ENCODE assay signal across 18 cellular contexts in the genomic region with DNA sequence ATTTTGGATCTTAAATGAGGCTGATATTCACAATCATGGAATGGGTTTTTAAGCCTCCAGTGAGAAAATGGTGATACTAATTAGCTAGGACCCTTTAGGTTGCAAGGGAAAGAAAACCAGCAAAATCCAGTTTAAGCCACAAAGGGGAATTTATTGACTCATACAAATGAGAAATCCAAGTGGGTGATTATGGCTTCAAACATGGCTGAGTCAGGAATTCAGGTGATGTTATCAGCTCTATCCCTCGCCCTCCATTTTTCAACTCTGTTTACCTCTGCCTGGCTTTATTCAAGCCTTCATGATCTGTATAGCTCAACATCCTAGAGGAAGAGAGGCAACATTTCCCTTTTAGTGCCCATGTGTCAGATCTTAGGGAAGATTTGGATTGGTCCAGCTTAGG.
DNase-seq lines count a peak whose midpoint lies in the region; ATAC-seq and TF ChIP-seq lines count a peak whose summit lies in the region.
"Had no signal": no experiment of that assay in that cellular context is flagged by ENCODE, and none has a peak within 500 bp of the region (broad histone marks: within the 10 kb centered on the region; RNA-seq: fewer than 3 reads in every experiment).

No MANE protein-coding gene starts in this region.

- no peak overlapping the region for H3K27ac ChIP-seq in right atrium auricular region
- H3K27ac ChIP-seq in CD8-positive, alpha-beta memory T cell (ENCODE audit: low read depth, low read length) = no peak overlapping the region
- H3K27ac ChIP-seq: BLaER1 had no signal

- H3K36me3 ChIP-seq in BE2C (no peaks in the 10 kb centered on the region), right atrium auricular region (no peaks in the 10 kb centered on the region)
- no peaks in the 10 kb centered on the region for H3K36me3 ChIP-seq in CD8-positive, alpha-beta memory T cell (ENCODE audit: insufficient read depth, low read length)
- H3K36me3 ChIP-seq: BLaER1 had no signal

- no peak overlapping the region for H3K27ac Mint-ChIP-seq in CD8-positive, alpha-beta memory T cell
- H3K27ac Mint-ChIP-seq: activated CD4-positive, alpha-beta T cell treated with anti-CD3 and anti-CD28 coated beads, Interleukin-2, amount 10 ng/mL, durations not matched to agents 24 days and 14 days; activated naive CD4-positive, alpha-beta T cell treated with anti-CD3 and anti-CD28 coated beads, Interleukin-2, amount 10 ng/mL, durations not matched to agents 7 days and 5 days; brain; naive thymus-derived CD8-positive, alpha-beta T cell had no signal

- H3K4me1 ChIP-seq in BE2C (no peaks in the 10 kb centered on the region), right atrium auricular region (no peaks in the 10 kb centered on the region)
- peaks cover 20% of the 10 kb centered on the region for H3K4me1 ChIP-seq in CD8-positive, alpha-beta memory T cell (ENCODE audit: insufficient read depth, low read length)

- H3K27me3 ChIP-seq in BE2C (no peaks in the 10 kb centered on the region), right atrium auricular region (no peaks in the 10 kb centered on the region)
- H3K27me3 ChIP-seq in CD8-positive, alpha-beta memory T cell (ENCODE audit: insufficient read depth, low read length, poor library complexity, severe bottlenecking) = no peaks in the 10 kb centered on the region

- POLR2A ChIA-PET in CD8-positive, alpha-beta memory T cell (lab: Charles Lee) = interaction anchor here (0.6 kb wide), 1 partner anchor 263 kb away, joined by 3 read pairs; no protein-coding TSS in a partner anchor

- peaks cover 27 to 46% (median 38%) of the 10 kb centered on the region in 3 donors for H3K4me1 Mint-ChIP-seq in CD8-positive, alpha-beta memory T cell

- no peak overlapping the region for H3K4me3 Mint-ChIP-seq in CD8-positive, alpha-beta memory T cell
- H3K4me3 Mint-ChIP-seq: activated CD4-positive, alpha-beta T cell treated with anti-CD3 and anti-CD28 coated beads, Interleukin-2, amount 10 ng/mL, durations not matched to agents 24 days and 14 days; activated naive CD4-positive, alpha-beta T cell treated with anti-CD3 and anti-CD28 coated beads, Interleukin-2, amount 10 ng/mL, durations not matched to agents 7 days and 5 days; brain; naive thymus-derived CD8-positive, alpha-beta T cell had no signal

- TF ChIP-seq CTCF in BE2C (IDR thresholded peaks at IDR 0.05; ENCODE audit: low read depth, low read length) (no peak), right atrium auricular region (IDR thresholded peaks at IDR 0.05) (no peak)

- peaks cover 0 to 2% (median 0%) of the 10 kb centered on the region in 5 donors for H3K9me3 Mint-ChIP-seq in CD8-positive, alpha-beta memory T cell
- H3K9me3 Mint-ChIP-seq: activated CD4-positive, alpha-beta T cell treated with anti-CD3 and anti-CD28 coated beads, Interleukin-2, amount 10 ng/mL, durations not matched to agents 24 days and 14 days; activated naive CD4-positive, alpha-beta T cell treated with anti-CD3 and anti-CD28 coated beads, Interleukin-2, amount 10 ng/mL, durations not matched to agents 7 days and 5 days had no signal

- no peaks in the 10 kb centered on the region for H3K9me3 ChIP-seq in BE2C
- H3K9me3 ChIP-seq in right atrium auricular region = peaks cover 0 to 4% of the 10 kb centered on the region in 2 donors
- no peaks in the 10 kb centered on the region for H3K9me3 ChIP-seq in CD8-positive, alpha-beta memory T cell (ENCODE audit: low read length)
- H3K9me3 ChIP-seq: BLaER1 had no signal

- no peak for ATAC-seq in GM21423 (IDR thresholded peaks at IDR 0.05; ENCODE audit: unreplicated experiment)
- ATAC-seq: naive thymus-derived CD8-positive, alpha-beta T cell; Right ventricle myocardium inferior had no signal

- peaks cover 10 to 16% of the 10 kb centered on the region in 2 donors for H3K27me3 Mint-ChIP-seq in CD8-positive, alpha-beta memory T cell

- CTCF ChIA-PET in CD8-positive, alpha-beta memory T cell (lab: Charles Lee) = interaction anchor here (1.0 to 1.9 kb wide), 3 partner anchors 23 to 284 kb away, joined by 3 to 9 read pairs (median 5); no protein-coding TSS in a partner anchor

- peak; percentile 95 for DNase-seq in ELR (ENCODE audit: low read depth)
- DNase-seq in LoVo (ENCODE audit: low spot score) = peak; percentile 36
- DNase-seq in astrocyte of the hippocampus (ENCODE audit: low read depth, low spot score) = peak; percentile 60
- DNase-seq in lung microvascular endothelial cell (ENCODE audit: low read depth in 2 of 2) = peak; percentile 10 to 56
- DNase-seq in BE2C = no peak
- DNase-seq in right atrium auricular region (ENCODE audit: low spot score) = no peak
- DNase-seq in CD8-positive, alpha-beta memory T cell = no peak
- DNase-seq: activated CD4-positive, alpha-beta T cell treated with anti-CD3 and anti-CD28 coated beads, Interleukin-2, amount 10 ng/mL, durations not matched to agents 24 days and 14 days; activated naive CD4-positive, alpha-beta T cell treated with anti-CD3 and anti-CD28 coated beads, Interleukin-2, amount 10 ng/mL, durations not matched to agents 7 days and 5 days; DMS153; hypothalamus; MM.1S; naive thymus-derived CD8-positive, alpha-beta T cell; NCI-H1930 had no signal

- H3K4me3 ChIP-seq in BE2C (ENCODE audit: low read depth, low read length) (no peak overlapping the region), right atrium auricular region (no peak overlapping the region)
- no peak overlapping the region for H3K4me3 ChIP-seq in CD8-positive, alpha-beta memory T cell (ENCODE audit: low read length)
- H3K4me3 ChIP-seq: BLaER1 had no signal

- H3K36me3 Mint-ChIP-seq in CD8-positive, alpha-beta memory T cell = peaks cover 0 to 6% (median 0%) of the 10 kb centered on the region in 3 donors
- H3K36me3 Mint-ChIP-seq: activated naive CD4-positive, alpha-beta T cell treated with anti-CD3 and anti-CD28 coated beads, Interleukin-2, amount 10 ng/mL, durations not matched to agents 7 days and 5 days; brain; naive thymus-derived CD8-positive, alpha-beta T cell had no signal

Comparison
In these comparisons a context has a peak if more than half of its experiments do, and no peak if none do; other contexts are left out.
1. DNase-seq: peak in ELR (single experiment), LoVo (single experiment), astrocyte of the hippocampus (single experiment) and lung microvascular endothelial cell (2 of 2); none in BE2C (single experiment), right atrium auricular region (single experiment) and CD8-positive, alpha-beta memory T cell (0 of 5).